In genomic region chr2:150759531-150759930, GRCh38 we compare ENCODE assay signal across 24 cellular contexts.
"Had no signal": no experiment of that assay in that cellular context is flagged by ENCODE, and none has a peak within 500 bp of the region (broad histone marks: within the 10 kb centered on the region; RNA-seq: fewer than 3 reads in every experiment).

No MANE protein-coding gene starts in this region.

- H3K27ac Mint-ChIP-seq: effector memory CD8-positive, alpha-beta T cell; memory B cell; naive thymus-derived CD4-positive, alpha-beta T cell; stimulated activated naive CD8-positive, alpha-beta T cell treated with anti-CD3 and anti-CD28 coated beads, Interleukin-15, amount 100 ng/mL, for 72 hours had no signal

- H3K9me3 Mint-ChIP-seq: memory B cell; stimulated activated naive CD8-positive, alpha-beta T cell treated with anti-CD3 and anti-CD28 coated beads, Interleukin-15, amount 100 ng/mL, for 72 hours had no signal

- H3K27me3 ChIP-seq: right atrium auricular region, suprapubic skin, thyroid gland, vagina had no signal

- H3K4me1 Mint-ChIP-seq: memory B cell; naive thymus-derived CD4-positive, alpha-beta T cell; nephron progenitor cell; stimulated activated naive CD8-positive, alpha-beta T cell treated with anti-CD3 and anti-CD28 coated beads, Interleukin-15, amount 100 ng/mL, for 72 hours had no signal

- H3K27me3 Mint-ChIP-seq: effector memory CD8-positive, alpha-beta T cell; memory B cell; naive thymus-derived CD4-positive, alpha-beta T cell; stimulated activated naive CD8-positive, alpha-beta T cell treated with anti-CD3 and anti-CD28 coated beads, Interleukin-15, amount 100 ng/mL, for 72 hours had no signal

- H3K9me3 ChIP-seq: prostate gland, right atrium auricular region, suprapubic skin, thyroid gland, vagina had no signal

- H3K27ac ChIP-seq: prostate gland, right atrium auricular region, suprapubic skin, thyroid gland, vagina had no signal

- ATAC-seq: effector memory CD8-positive, alpha-beta T cell; left lobe of liver; naive thymus-derived CD4-positive, alpha-beta T cell; sciatic nerve; stimulated activated naive CD8-positive, alpha-beta T cell treated with anti-CD3 and anti-CD28 coated beads, Interleukin-15, amount 100 ng/mL, for 72 hours had no signal

- H3K36me3 Mint-ChIP-seq: memory B cell; naive thymus-derived CD4-positive, alpha-beta T cell had no signal

- H3K4me3 ChIP-seq: lung, prostate gland, right atrium auricular region, smooth muscle cell, suprapubic skin, thyroid gland, vagina had no signal

- DNase-seq: cortex of kidney; effector memory CD8-positive, alpha-beta T cell; hypothalamus; midbrain; naive thymus-derived CD4-positive, alpha-beta T cell; nephron progenitor cell; nucleus accumbens; stimulated activated CD4-positive, alpha-beta T cell treated with anti-CD3 and anti-CD28 coated beads, Interleukin-12 subunit alpha, Interleukin-12 subunit beta, amount 100 ng/mL, for 4 hours; stimulated activated CD4-positive, alpha-beta T cell treated with anti-CD3 and anti-CD28 coated beads, Interleukin-1b, Interleukin-23, amount 100 ng/mL, for 48 hours; stimulated activated CD4-positive, alpha-beta T cell treated with anti-CD3 and anti-CD28 coated beads, Interleukin-4, amount 100 ng/mL, for 1 hour; stimulated activated CD8-positive, alpha-beta memory T cell treated with anti-CD3 and anti-CD28 coated beads, Interleukin-4, amount 100 ng/mL, for 48 hours; stimulated activated naive CD4-positive, alpha-beta T cell; stimulated activated naive CD8-positive, alpha-beta T cell treated with anti-CD3 and anti-CD28 coated beads, Interleukin-15, amount 100 ng/mL, for 72 hours; thyroid gland; trophoblast cell had no signal

- H3K4me1 ChIP-seq: prostate gland, right atrium auricular region, thyroid gland, vagina had no signal

- H3K4me3 Mint-ChIP-seq: effector memory CD8-positive, alpha-beta T cell; memory B cell; naive thymus-derived CD4-positive, alpha-beta T cell; nephron progenitor cell; stimulated activated naive CD8-positive, alpha-beta T cell treated with anti-CD3 and anti-CD28 coated beads, Interleukin-15, amount 100 ng/mL, for 72 hours had no signal

- H3K4me2 ChIP-seq: smooth muscle cell had no signal

- H3K36me3 ChIP-seq: prostate gland, right atrium auricular region, suprapubic skin, thyroid gland, vagina had no signal
